Comparison of ENCODE assay signal across 8 cellular contexts in genomic region chr20:45347297-45347935, GRCh38. TPM values are rescaled to one million over a fixed set of nuclear protein-coding genes. Genes with fewer than 3 reads are reported as not detected.
A peak's percentile ranks its signal among the peaks of the same experiment; 100 is the strongest.
DNase-seq lines count a peak whose midpoint lies in the region; ATAC-seq lines count a peak whose summit lies in the region.

No MANE protein-coding gene starts in this region.

- no peaks in the 10 kb centered on the region for H3K9me3 Mint-ChIP-seq in stimulated activated naive CD8-positive, alpha-beta T cell treated with anti-CD3 and anti-CD28 coated beads, Interleukin-15, amount 100 ng/mL, for 72 hours

- ATAC-seq in stimulated activated naive CD8-positive, alpha-beta T cell treated with anti-CD3 and anti-CD28 coated beads, Interleukin-15, amount 100 ng/mL, for 72 hours: peak; percentile 39
- ATAC-seq in GM18520 (IDR thresholded peaks at IDR 0.05; ENCODE audit: unreplicated experiment): no peak
- ATAC-seq in HG03432 (IDR thresholded peaks at IDR 0.05; ENCODE audit: unreplicated experiment): no peak

- DNase-seq in stimulated activated naive CD8-positive, alpha-beta T cell treated with anti-CD3 and anti-CD28 coated beads, Interleukin-15, amount 100 ng/mL, for 72 hours: no peak
- no peak for DNase-seq in dedifferentiated amniotic fluid mesenchymal stem cell (ENCODE audit: extremely low spot score)
- no peak for DNase-seq in anterior cingulate cortex (lab: John Stamatoyannopoulos, UW)

- no peaks in the 10 kb centered on the region; the same call in 1 of the 2 replicates for H3K36me3 ChIP-seq in HUES64 (ENCODE audit: insufficient read depth, low read length)
- no peaks in the 10 kb centered on the region for H3K36me3 ChIP-seq in iPS-20b (ENCODE audit: insufficient read depth, low read depth, low read length)

- peaks cover 66% of the 10 kb centered on the region for H3K4me1 Mint-ChIP-seq in stimulated activated naive CD8-positive, alpha-beta T cell treated with anti-CD3 and anti-CD28 coated beads, Interleukin-15, amount 100 ng/mL, for 72 hours

- H3K27me3 ChIP-seq in HUES64 (ENCODE audit: insufficient read depth, low read length): no peaks in the 10 kb centered on the region
- H3K27me3 ChIP-seq in iPS-20b (ENCODE audit: insufficient read depth, low read length): peaks cover 7% of the 10 kb centered on the region; the same call in 1 of the 2 replicates

- H3K4me3 Mint-ChIP-seq in stimulated activated naive CD8-positive, alpha-beta T cell treated with anti-CD3 and anti-CD28 coated beads, Interleukin-15, amount 100 ng/mL, for 72 hours: peak overlapping the region; percentile 90 to 91

- H3K27me3 Mint-ChIP-seq in stimulated activated naive CD8-positive, alpha-beta T cell treated with anti-CD3 and anti-CD28 coated beads, Interleukin-15, amount 100 ng/mL, for 72 hours: peaks cover 12% of the 10 kb centered on the region

- H3K4me1 ChIP-seq in HUES64 (ENCODE audit: insufficient read depth, low read length): peaks cover 49% of the 10 kb centered on the region
- peaks cover 48% of the 10 kb centered on the region for H3K4me1 ChIP-seq in iPS-20b (ENCODE audit: insufficient read depth, low read length)

- H3K4me3 ChIP-seq in HUES64 (ENCODE audit: low read length) (peak overlapping the region; percentile 81), iPS-20b (ENCODE audit: low read length) (peak overlapping the region; percentile 91)

- peak overlapping the region; percentile 74 to 82 for H3K27ac Mint-ChIP-seq in stimulated activated naive CD8-positive, alpha-beta T cell treated with anti-CD3 and anti-CD28 coated beads, Interleukin-15, amount 100 ng/mL, for 72 hours

- 5% methylated on average over 8 of the region's 10 CpGs for WGBS in HUES64

- H3K9ac ChIP-seq in HUES64 (ENCODE audit: low read depth, low read length) (peak overlapping the region; percentile 80), iPS-20b (ENCODE audit: low read depth, low read length) (peak overlapping the region; percentile 86)

- H3K9me3 ChIP-seq in HUES64 (ENCODE audit: insufficient read depth, low read depth, low read length): no peaks in the 10 kb centered on the region
- no peaks in the 10 kb centered on the region for H3K9me3 ChIP-seq in iPS-20b (ENCODE audit: insufficient read depth, low read depth, low read length)

- H3K27ac ChIP-seq in HUES64 (ENCODE audit: low read depth, low read length) (peak overlapping the region; percentile 27; the same call in 1 of the 2 replicates), angular gyrus (ENCODE audit: low read depth, low read length) (peak overlapping the region; percentile 75), iPS-20b (ENCODE audit: low read length) (no peak overlapping the region)

RNA-seq across cellular contexts. Expression of gene SDC4, which starts 0.8 kb away (rescaled TPM):
- polyA plus RNA-seq in HUES64 (2013, experiment 1 of 2): 33.6 TPM
- polyA plus RNA-seq in HUES64 (2013, experiment 2 of 2): 34.7 TPM

RNA-seq across cellular contexts. Expression of gene SYS1, which starts 15.5 kb away (rescaled TPM):
- polyA plus RNA-seq in HUES64 (2013, experiment 1 of 2): 13.1 TPM
- polyA plus RNA-seq in HUES64 (2013, experiment 2 of 2): 11.8 TPM

RNA-seq across cellular contexts. Expression of gene TP53TG5, which starts 30.7 kb away (rescaled TPM):
- not detected for polyA plus RNA-seq in HUES64 (2013, experiment 1 of 2)
- polyA plus RNA-seq in HUES64 (2013, experiment 2 of 2): not detected

RNA-seq across cellular contexts. Expression of gene MATN4, which starts 39.3 kb away (rescaled TPM):
- 0.15 TPM for polyA plus RNA-seq in HUES64 (2013, experiment 1 of 2)
- polyA plus RNA-seq in HUES64 (2013, experiment 2 of 2): not detected

RNA-seq across cellular contexts. Expression of gene RBPJL, which starts 40.8 kb away (rescaled TPM):
- not detected for polyA plus RNA-seq in HUES64 (2013, experiment 1 of 2)
- polyA plus RNA-seq in HUES64 (2013, experiment 2 of 2): not detected
